In genomic region chr1:221809101-221810029, GRCh38 we compare ENCODE assay signal across 10 cellular contexts.
A peak's percentile ranks its signal among the peaks of the same experiment; 100 is the strongest.
DNase-seq lines count a peak whose midpoint lies in the region; ATAC-seq and TF ChIP-seq lines count a peak whose summit lies in the region.
"Had no signal": no experiment of that assay in that cellular context is flagged by ENCODE, and none has a peak within 500 bp of the region (broad histone marks: within the 10 kb centered on the region; RNA-seq: fewer than 3 reads in every experiment).

No MANE protein-coding gene starts in this region.

- H3K18ac ChIP-seq in IMR-90 (ENCODE audit: low read depth, low read length) (peak overlapping the region; percentile 79), neuronal stem cell (ENCODE audit: low read length) (no peak overlapping the region)

- peak overlapping the region; percentile 88 for H4K91ac ChIP-seq in IMR-90 (ENCODE audit: insufficient read depth, low read depth, low read length)
- H4K91ac ChIP-seq in neuronal stem cell (ENCODE audit: low read depth, low read length, poor library complexity): no peak overlapping the region

- in situ Hi-C loops in IMR-90 (cut with MboI; ENCODE audit: low sequenced_read_pairs): no loop called here

- H3K4me3 ChIP-seq in ACC112 (ENCODE audit: low read depth, low read length): no peak overlapping the region
- H3K4me3 ChIP-seq in IMR-90 (ENCODE audit: insufficient read depth, low read depth, low read length): no peak overlapping the region
- H3K4me3 ChIP-seq in prostate gland: no peak overlapping the region
- no peak overlapping the region for H3K4me3 ChIP-seq in neuronal stem cell (ENCODE audit: low read length in 2 of 2)

- peak overlapping the region; percentile 70 for H3K14ac ChIP-seq in IMR-90 (replicated peaks; ENCODE audit: low read depth, low read length)
- H3K14ac ChIP-seq in neuronal stem cell (ENCODE audit: low read length): no peak overlapping the region

- H2BK120ac ChIP-seq in IMR-90 (ENCODE audit: low read depth, low read length) (peak overlapping the region; percentile 99), neuronal stem cell (ENCODE audit: low read depth, low read length) (no peak overlapping the region)

- POLR2A ChIA-PET in IMR-90 (lab: Charles Lee; ENCODE audit: unreplicated experiment): interaction anchor here (0.6 to 1.1 kb wide), 3 partner anchors 66 to 720 kb away, joined by 3 to 4 read pairs (median 4); no protein-coding TSS in a partner anchor

- no peak overlapping the region for H3K9ac ChIP-seq in IMR-90 (ENCODE audit: low read depth, low read length)
- H3K9ac ChIP-seq in neuronal stem cell (ENCODE audit: low read depth, low read length, poor library complexity): no peak overlapping the region

- TF ChIP-seq RAD21 in IMR-90 (IDR thresholded peaks at IDR 0.05; ENCODE audit: low read length): no peak

- peak overlapping the region; percentile 56 for H3K56ac ChIP-seq in IMR-90 (ENCODE audit: extremely low read depth, insufficient read depth, low read length)

- no peak overlapping the region for H3K27ac ChIP-seq in ACC112 (ENCODE audit: low read depth, low read length)
- peak overlapping the region; percentile 12 for H3K27ac ChIP-seq in IMR-90 (ENCODE audit: insufficient read depth, low read length)
- no peak overlapping the region for H3K27ac ChIP-seq in prostate gland
- no peak overlapping the region for H3K27ac ChIP-seq in neuronal stem cell (replicated peaks; ENCODE audit: low read length)

- H2AK5ac ChIP-seq in IMR-90 (ENCODE audit: low read depth, low read length) (peak overlapping the region; percentile 65), neuronal stem cell (ENCODE audit: low read depth, low read length) (no peak overlapping the region)

- H3K36me3 ChIP-seq in ACC112 (ENCODE audit: insufficient read depth, low read length): no peaks in the 10 kb centered on the region
- no peaks in the 10 kb centered on the region for H3K36me3 ChIP-seq in IMR-90 (ENCODE audit: control insufficient read depth, insufficient read depth, low read length)
- H3K36me3 ChIP-seq in prostate gland: no peaks in the 10 kb centered on the region
- H3K36me3 ChIP-seq in neuronal stem cell (replicated peaks in 1 of 2; ENCODE audit: control insufficient read depth in 2 of 2, insufficient read depth in 2 of 2, low read length in 2 of 2): no peaks in the 10 kb centered on the region

- peak overlapping the region; percentile 59 for H2AFZ ChIP-seq in ACC112 (ENCODE audit: low read length, unreplicated experiment)
- peak overlapping the region; percentile 52 for H2AFZ ChIP-seq in IMR-90 (replicated peaks; ENCODE audit: low read length, poor library complexity)
- H2AFZ ChIP-seq in neuronal stem cell (ENCODE audit: low read length): no peak overlapping the region

- no peaks in the 10 kb centered on the region for H3K79me2 ChIP-seq in ACC112 (ENCODE audit: control insufficient read depth, insufficient read depth, low read length, unreplicated experiment)

- H3K9me1 ChIP-seq in IMR-90 (ENCODE audit: insufficient read depth, low read length): peaks cover 3% of the 10 kb centered on the region

- peak overlapping the region; percentile 23 for H2AK9ac ChIP-seq in IMR-90 (replicated peaks; ENCODE audit: low read depth, low read length, poor library complexity)

- no TSS peak for BruUV-seq in IMR-90 (replicated peaks; lab: Mats Ljungman, UMichigan)

- intact Hi-C loops in IMR-90 (cut with micrococcal nuclease) (no loop called here), prostate gland (cut with DNase I) (no loop called here)

- H3K9me3 ChIP-seq in IMR-90 (ENCODE audit: control insufficient read depth, insufficient read depth, low read length) (no peaks in the 10 kb centered on the region), prostate gland (no peaks in the 10 kb centered on the region), neuronal stem cell (replicated peaks in 1 of 2; ENCODE audit: control insufficient read depth in 2 of 2, insufficient read depth in 1 of 2, low read depth in 1 of 2, low read length in 2 of 2) (no peaks in the 10 kb centered on the region)

- H3K4me1 ChIP-seq in ACC112 (ENCODE audit: control insufficient read depth, insufficient read depth, low read length, unreplicated experiment) (peaks cover 24% of the 10 kb centered on the region), IMR-90 (ENCODE audit: control insufficient read depth, insufficient read depth, low read length) (peaks cover 9% of the 10 kb centered on the region), prostate gland (replicated peaks) (no peaks in the 10 kb centered on the region), neuronal stem cell (ENCODE audit: control insufficient read depth in 2 of 2, insufficient read depth in 1 of 2, low read depth in 1 of 2, low read length in 2 of 2) (peaks cover 0 to 2% of the 10 kb centered on the region in 2 donors)

- WGBS in IMR-90 (ENCODE audit: extremely low coverage in 2 of 2, insufficient read length in 1 of 2), 2 experiments: 17% methylated on average over 4 of the region's 12 CpGs; no CpG with 5 or more reads in 1 of the 2 experiments
- WGBS in prostate gland: 70% methylated on average over 12 of the region's 12 CpGs
- no CpG with 5 or more reads among the region's 12 CpGs for WGBS in neuronal stem cell (ENCODE audit: extremely low coverage in 2 of 2, insufficient read length in 2 of 2, insufficient replicate concordance in 1 of 2), 2 donors

- H3K23ac ChIP-seq in IMR-90 (ENCODE audit: low read depth, low read length): peak overlapping the region; percentile 90
- no peak overlapping the region for H3K23ac ChIP-seq in neuronal stem cell (ENCODE audit: low read depth, low read length, poor library complexity)

- peak overlapping the region; percentile 72 for H2BK5ac ChIP-seq in IMR-90 (ENCODE audit: low read depth, low read length, poor library complexity, severe bottlenecking)
- no peak overlapping the region for H2BK5ac ChIP-seq in neuronal stem cell (ENCODE audit: low read length)

- peak overlapping the region; percentile 96 for H3K4ac ChIP-seq in IMR-90 (ENCODE audit: low read depth, low read length)
- no peak overlapping the region for H3K4ac ChIP-seq in neuronal stem cell (ENCODE audit: low read length)

- no peaks in the 10 kb centered on the region for H4K20me1 ChIP-seq in IMR-90 (ENCODE audit: insufficient read depth, low read length)

- dilution Hi-C loops in IMR-90 (cut with HindIII; ENCODE audit: low sequenced_read_pairs, unreplicated experiment): no loop called here

- CTCF ChIA-PET in IMR-90 (lab: Yijun Ruan, JAX): interaction anchor here (1.4 kb wide), 1 partner anchor 11 kb away, joined by 3 read pairs; no protein-coding TSS in a partner anchor

- no peak for TF ChIP-seq CTCF in IMR-90 (conservative IDR thresholded peaks at IDR 0.05; ENCODE audit: low read depth, low read length)
- no peak for TF ChIP-seq CTCF in prostate gland (IDR thresholded peaks at IDR 0.05)

- ATAC-seq in GM18909 (IDR thresholded peaks at IDR 0.05; ENCODE audit: poor library complexity, unreplicated experiment) (peak; percentile 49), IMR-90 (ENCODE audit: low read depth) (no peak)

- H3K79me1 ChIP-seq in IMR-90 (ENCODE audit: low read depth in 1 of 2, low read length in 2 of 2) (peaks cover 0 to 5% of the 10 kb centered on the region in 2 experiments; a peak in 1 of 4 replicates), neuronal stem cell (ENCODE audit: low read depth, low read length) (no peaks in the 10 kb centered on the region)

- TF ChIP-seq POLR2A in IMR-90 (IDR thresholded peaks at IDR 0.05; ENCODE audit: low read depth, low read length): no peak
- TF ChIP-seq POLR2A in prostate gland (IDR thresholded peaks at IDR 0.05): no peak

- H3K4me2 ChIP-seq in IMR-90 (ENCODE audit: low read depth, low read length) (no peak overlapping the region), neuronal stem cell (ENCODE audit: insufficient read depth, low read length, poor library complexity, severe bottlenecking) (no peak overlapping the region)

- no peak overlapping the region for H2BK12ac ChIP-seq in neuronal stem cell (ENCODE audit: low read length)

- DNase-seq in IMR-90 (peak; percentile 36), amniotic epithelial cell (ENCODE audit: low read depth) (peak; percentile 7), prostate gland (ENCODE audit: low spot score) (no peak), hypothalamus (lab: John Stamatoyannopoulos, UW) (no peak), neuronal stem cell (ENCODE audit: low spot score) (no peak), NCI-H146 (lab: John Stamatoyannopoulos, UW) (no peak)
- DNase-seq: NCI-H2107; stimulated activated CD4-positive, alpha-beta T cell treated with anti-CD3 and anti-CD28 coated beads, Interleukin-4, amount 100 ng/mL, for 4 hours had no signal

- H2BK15ac ChIP-seq in IMR-90 (ENCODE audit: low read depth, low read length): peak overlapping the region; percentile 90
- H2BK15ac ChIP-seq in neuronal stem cell (ENCODE audit: low read length): no peak overlapping the region

- H3K27me3 ChIP-seq in ACC112 (ENCODE audit: insufficient read depth, low read length) (no peaks in the 10 kb centered on the region), IMR-90 (ENCODE audit: control insufficient read depth, insufficient read depth, low read length) (no peaks in the 10 kb centered on the region), prostate gland (replicated peaks; ENCODE audit: insufficient read depth) (no peaks in the 10 kb centered on the region), neuronal stem cell (ENCODE audit: control insufficient read depth in 3 of 3, insufficient read depth in 3 of 3, low read depth in 1 of 3, low read length in 3 of 3) (no peaks in the 10 kb centered on the region)

- H4K5ac ChIP-seq in IMR-90 (ENCODE audit: low read depth, low read length): peak overlapping the region; percentile 86

- H4K8ac ChIP-seq in IMR-90 (ENCODE audit: low read depth in 2 of 2, low read length in 2 of 2): peak overlapping the region; percentile 17 to 87
- no peak overlapping the region for H4K8ac ChIP-seq in neuronal stem cell (ENCODE audit: low read depth, low read length)

- H2BK20ac ChIP-seq in IMR-90 (ENCODE audit: low read depth, low read length): peak overlapping the region; percentile 94

TF ChIP-seq in IMR-90, 13 proteins besides CTCF, POLR2A, EP300 and RAD21:
- no peak for TF ChIP-seq RCOR1 (IDR thresholded peaks at IDR 0.05; ENCODE audit: insufficient replicate concordance, low read length)
- no peak for TF ChIP-seq FOS (IDR thresholded peaks at IDR 0.05; ENCODE audit: low read depth, low read length)
- no peak for TF ChIP-seq MAZ (IDR thresholded peaks at IDR 0.05; ENCODE audit: borderline replicate concordance, low read depth, low read length)
- no peak for TF ChIP-seq RFX5 (IDR thresholded peaks at IDR 0.05; ENCODE audit: low read depth, low read length)

Comparison
In these comparisons a context has a peak if more than half of its experiments do, and no peak if none do; other contexts are left out.
1. DNase-seq: peak in IMR-90 (single experiment) and amniotic epithelial cell (single experiment); none in prostate gland (single experiment), hypothalamus (0 of 51), neuronal stem cell (single experiment) and NCI-H146 (single experiment).